In the genomic region with DNA sequence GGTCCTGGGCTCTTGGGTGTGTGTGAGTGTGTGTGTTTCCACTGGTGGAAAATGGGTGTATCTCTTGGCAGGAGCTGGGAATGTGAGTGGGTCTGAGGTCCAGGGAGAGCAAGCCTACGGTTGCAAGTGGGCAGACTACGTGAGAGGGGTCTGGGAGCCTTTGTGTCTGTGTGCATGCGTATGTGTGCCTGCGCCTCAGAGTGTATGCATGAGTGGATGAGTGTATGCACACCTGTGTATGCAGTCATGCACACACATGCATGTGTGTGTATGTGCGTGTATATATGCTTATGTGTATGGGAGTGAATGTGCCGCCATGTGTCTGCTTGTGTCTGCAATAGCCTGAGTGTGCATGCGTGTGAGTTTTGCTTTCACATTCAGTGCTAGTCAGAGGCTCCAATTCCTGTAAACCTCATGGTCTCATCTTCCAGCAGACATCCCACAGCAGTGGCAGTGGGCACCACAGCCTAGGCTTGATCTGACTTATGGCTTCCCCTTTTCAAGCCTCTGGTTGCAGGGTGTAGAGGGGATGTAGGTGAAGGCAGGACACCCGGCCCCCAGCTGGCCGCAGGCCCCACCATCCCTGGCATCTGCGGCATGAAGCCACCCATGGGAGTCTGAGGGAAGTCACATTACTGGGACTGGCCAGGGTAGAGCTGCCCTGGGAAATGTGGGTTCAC, we compare ENCODE assay signal across 1 cellular context.
TF ChIP-seq lines count a peak whose summit lies in the region.

No MANE protein-coding gene starts in this region.

TF ChIP-seq in H1, 55 proteins besides CTCF, POLR2A, EP300 and RAD21:
- TF ChIP-seq TCF12 (IDR thresholded peaks at IDR 0.05; ENCODE audit: low read depth, low read length): no peak
- TF ChIP-seq E2F6 (IDR thresholded peaks at IDR 0.05): no peak
- no peak for TF ChIP-seq RFX5 (IDR thresholded peaks at IDR 0.05; ENCODE audit: borderline replicate concordance, low read depth, low read length)
- TF ChIP-seq NRF1 (IDR thresholded peaks at IDR 0.05; ENCODE audit: low read depth, low read length): no peak
- TF ChIP-seq CBX8 (IDR thresholded peaks at IDR 0.05; ENCODE audit: borderline replicate concordance, low read depth, low read length): no peak
